In genomic region chr12:106296179-106296877, GRCh38 we compare ENCODE assay signal across 10 cellular contexts. TPM values are rescaled to one million over a fixed set of nuclear protein-coding genes. Genes with fewer than 3 reads are reported as not detected.
A peak's percentile ranks its signal among the peaks of the same experiment; 100 is the strongest.
DNase-seq lines count a peak whose midpoint lies in the region; ATAC-seq and TF ChIP-seq lines count a peak whose summit lies in the region.
"Had no signal": no experiment of that assay in that cellular context is flagged by ENCODE, and none has a peak within 500 bp of the region (broad histone marks: within the 10 kb centered on the region; RNA-seq: fewer than 3 reads in every experiment).

No MANE protein-coding gene starts in this region.

- peaks cover 30% of the 10 kb centered on the region for H3K4me1 ChIP-seq in left ventricle myocardium inferior
- peaks cover 6 to 24% (median 20%) of the 10 kb centered on the region in 4 donors for H3K4me1 ChIP-seq in upper lobe of left lung
- H3K4me1 ChIP-seq: right lobe of liver had no signal

- H3K9me3 Mint-ChIP-seq in activated T-helper 1 cell treated with anti-CD3 and anti-CD28 coated beads, Interleukin-12 subunit alpha, Interleukin-12 subunit beta, Interleukin-2, Interleukin-4 antibody, amounts not matched to agents 30 ng/mL and 10 ng/mL and 1 ng/mL, durations not matched to agents 14 hours and 24 hours and 36 hours = no peaks in the 10 kb centered on the region
- H3K9me3 Mint-ChIP-seq: H9 had no signal

- ATAC-seq in upper lobe of left lung (ENCODE audit: low FRiP score in 2 of 2) (peak; percentile 30 to 91), HG03378 (IDR thresholded peaks at IDR 0.05; ENCODE audit: unreplicated experiment) (no peak)

- peak; percentile 60 for DNase-seq in HT-29 (ENCODE audit: low spot score)
- DNase-seq in amniotic epithelial cell (ENCODE audit: low read depth) = peak; percentile 79
- DNase-seq in left ventricle myocardium inferior = no peak
- DNase-seq in upper lobe of left lung = no peak
- DNase-seq in NCI-H2081 treated with DMSO at 0.1 percent for 48 hours (lab: John Stamatoyannopoulos, UW) = no peak
- DNase-seq in activated T-helper 1 cell treated with anti-CD3 and anti-CD28 coated beads, Interleukin-12 subunit alpha, Interleukin-12 subunit beta, Interleukin-2, Interleukin-4 antibody, amounts not matched to agents 30 ng/mL and 10 ng/mL and 1 ng/mL, durations not matched to agents 14 hours and 24 hours and 36 hours (ENCODE audit: low spot score) = no peak
- DNase-seq: H9, NCI-H146, right lobe of liver had no signal

- H3K4me3 Mint-ChIP-seq in activated T-helper 1 cell treated with anti-CD3 and anti-CD28 coated beads, Interleukin-12 subunit alpha, Interleukin-12 subunit beta, Interleukin-2, Interleukin-4 antibody, amounts not matched to agents 30 ng/mL and 10 ng/mL and 1 ng/mL, durations not matched to agents 14 hours and 24 hours and 36 hours = no peak overlapping the region
- H3K4me3 Mint-ChIP-seq: H9 had no signal

- no peaks in the 10 kb centered on the region for H3K36me3 Mint-ChIP-seq in activated T-helper 1 cell treated with anti-CD3 and anti-CD28 coated beads, Interleukin-12 subunit alpha, Interleukin-12 subunit beta, Interleukin-2, Interleukin-4 antibody, amounts not matched to agents 30 ng/mL and 10 ng/mL and 1 ng/mL, durations not matched to agents 14 hours and 24 hours and 36 hours (ENCODE audit: low read depth)

- TF ChIP-seq POLR2A in upper lobe of left lung (IDR thresholded peaks at IDR 0.05) = no peak

- WGBS in upper lobe of left lung, 2 donors = 81 to 83% methylated on average over 8 of the region's 8 CpGs

- H3K36me3 ChIP-seq in left ventricle myocardium inferior = no peaks in the 10 kb centered on the region
- H3K36me3 ChIP-seq in upper lobe of left lung = no peaks in the 10 kb centered on the region
- H3K36me3 ChIP-seq: right lobe of liver had no signal

- H3K27ac ChIP-seq in left ventricle myocardium inferior (replicated peaks) (peak overlapping the region; percentile 81), upper lobe of left lung (peak overlapping the region in 2 of 4 donors; percentile 36 to 46)
- H3K27ac ChIP-seq: right lobe of liver had no signal

- no peaks in the 10 kb centered on the region for H3K9me3 ChIP-seq in left ventricle myocardium inferior (replicated peaks)
- H3K9me3 ChIP-seq in upper lobe of left lung = no peaks in the 10 kb centered on the region
- H3K9me3 ChIP-seq: right lobe of liver had no signal

- H3K27me3 ChIP-seq in left ventricle myocardium inferior (ENCODE audit: low read depth) = no peaks in the 10 kb centered on the region
- no peaks in the 10 kb centered on the region for H3K27me3 ChIP-seq in upper lobe of left lung
- H3K27me3 ChIP-seq: right lobe of liver had no signal

- intact Hi-C loops in left ventricle myocardium inferior (cut with micrococcal nuclease) = no loop called here
- intact Hi-C loops in activated T-helper 1 cell treated with anti-CD3 and anti-CD28 coated beads, Interleukin-12 subunit alpha, Interleukin-12 subunit beta, Interleukin-2, Interleukin-4 antibody, amounts not matched to agents 30 ng/mL and 10 ng/mL and 1 ng/mL, durations not matched to agents 14 hours and 24 hours and 36 hours (cut with micrococcal nuclease) = no loop called here

- H3K27ac Mint-ChIP-seq in activated T-helper 1 cell treated with anti-CD3 and anti-CD28 coated beads, Interleukin-12 subunit alpha, Interleukin-12 subunit beta, Interleukin-2, Interleukin-4 antibody, amounts not matched to agents 30 ng/mL and 10 ng/mL and 1 ng/mL, durations not matched to agents 14 hours and 24 hours and 36 hours = no peak overlapping the region
- H3K27ac Mint-ChIP-seq: H9 had no signal

- no peak for TF ChIP-seq CTCF in left ventricle myocardium inferior (IDR thresholded peaks at IDR 0.05; ENCODE audit: borderline replicate concordance)
- TF ChIP-seq CTCF in upper lobe of left lung (IDR thresholded peaks at IDR 0.05) = no peak

- no peak overlapping the region for H3K4me3 ChIP-seq in left ventricle myocardium inferior
- no peak overlapping the region for H3K4me3 ChIP-seq in upper lobe of left lung
- H3K4me3 ChIP-seq: right lobe of liver had no signal

- H3K4me1 Mint-ChIP-seq in activated T-helper 1 cell treated with anti-CD3 and anti-CD28 coated beads, Interleukin-12 subunit alpha, Interleukin-12 subunit beta, Interleukin-2, Interleukin-4 antibody, amounts not matched to agents 30 ng/mL and 10 ng/mL and 1 ng/mL, durations not matched to agents 14 hours and 24 hours and 36 hours (ENCODE audit: low read depth) = peaks cover 14% of the 10 kb centered on the region

- peaks cover 4% of the 10 kb centered on the region for H3K27me3 Mint-ChIP-seq in activated T-helper 1 cell treated with anti-CD3 and anti-CD28 coated beads, Interleukin-12 subunit alpha, Interleukin-12 subunit beta, Interleukin-2, Interleukin-4 antibody, amounts not matched to agents 30 ng/mL and 10 ng/mL and 1 ng/mL, durations not matched to agents 14 hours and 24 hours and 36 hours (ENCODE audit: insufficient read depth)

- TF ChIP-seq EP300 in upper lobe of left lung (IDR thresholded peaks at IDR 0.05) = peak in 1 of 4 donors; percentile 88

RNA-seq across cellular contexts. Expression of gene TCP11L2, which starts 6.2 kb away (rescaled TPM):
- 8.0 and 8.7 TPM in 2 replicates for total RNA-seq in HT-29 (2014; rRNA removed; shearing (Covaris generic))
- total RNA-seq in left ventricle myocardium inferior (126 TPM), upper lobe of left lung (10 to 100 TPM; 43.2 to 77.5 (median 56.2) TPM)
- 4.0 and 4.3 TPM in 2 replicates for total RNA-seq in activated T-helper 1 cell treated with anti-CD3 and anti-CD28 coated beads, Interleukin-12 subunit alpha, Interleukin-12 subunit beta, Interleukin-2, Interleukin-4 antibody, amounts not matched to agents 30 ng/mL and 10 ng/mL and 1 ng/mL, durations not matched to agents 14 hours and 24 hours and 36 hours

RNA-seq across cellular contexts. Expression of gene CKAP4, which starts 48.5 kb away (rescaled TPM):
- 8.1 and 9.1 TPM in 2 replicates for total RNA-seq in HT-29 (2014; rRNA removed; shearing (Covaris generic))
- total RNA-seq in left ventricle myocardium inferior (51.8 TPM), upper lobe of left lung (10 to 100 TPM; 16.8 to 70.8 (median 44.5) TPM)
- total RNA-seq in activated T-helper 1 cell treated with anti-CD3 and anti-CD28 coated beads, Interleukin-12 subunit alpha, Interleukin-12 subunit beta, Interleukin-2, Interleukin-4 antibody, amounts not matched to agents 30 ng/mL and 10 ng/mL and 1 ng/mL, durations not matched to agents 14 hours and 24 hours and 36 hours = 4.8 and 5.1 TPM in 2 replicates

Comparison
In these comparisons a context has a peak if more than half of its experiments do, and no peak if none do; other contexts are left out.
1. DNase-seq: peak in HT-29 (single experiment) and amniotic epithelial cell (single experiment); none in left ventricle myocardium inferior (single experiment), upper lobe of left lung (0 of 2), NCI-H2081 treated with DMSO at 0.1 percent for 48 hours (single experiment) and activated T-helper 1 cell treated with anti-CD3 and anti-CD28 coated beads, Interleukin-12 subunit alpha, Interleukin-12 subunit beta, Interleukin-2, Interleukin-4 antibody, amounts not matched to agents 30 ng/mL and 10 ng/mL and 1 ng/mL, durations not matched to agents 14 hours and 24 hours and 36 hours (single experiment).